In the genomic region with DNA sequence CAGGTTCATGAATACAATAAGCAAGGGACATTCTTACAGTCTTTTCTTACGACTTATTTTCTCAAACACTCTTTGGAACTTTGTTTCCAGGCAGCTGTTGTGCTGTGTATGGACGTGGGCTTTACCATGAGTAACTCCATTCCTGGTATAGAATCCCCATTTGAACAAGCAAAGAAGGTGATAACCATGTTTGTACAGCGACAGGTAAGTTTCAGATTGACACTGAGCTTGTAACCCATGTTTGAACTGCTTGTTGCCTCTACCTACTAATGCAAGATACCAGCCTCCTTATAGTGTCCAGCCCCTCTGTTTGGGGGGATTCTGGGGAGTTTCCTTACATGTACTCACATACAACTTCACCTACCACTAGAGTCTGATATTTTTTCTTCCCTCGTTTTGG, we compare ENCODE assay signal across 12 cellular contexts. TPM values are rescaled to one million over a fixed set of nuclear protein-coding genes. Genes with fewer than 3 reads are reported as not detected.
A peak's percentile ranks its signal among the peaks of the same experiment; 100 is the strongest.
DNase-seq lines count a peak whose midpoint lies in the region; ATAC-seq and TF ChIP-seq lines count a peak whose summit lies in the region.
"Had no signal": no experiment of that assay in that cellular context is flagged by ENCODE, and none has a peak within 500 bp of the region (broad histone marks: within the 10 kb centered on the region; RNA-seq: fewer than 3 reads in every experiment).

No MANE protein-coding gene starts in this region.

- peaks cover 26% of the 10 kb centered on the region for H3K4me1 ChIP-seq in cardiac muscle cell (ENCODE audit: low read depth)
- H3K4me1 ChIP-seq in right atrium auricular region, result peaks cover 0 to 54% of the 10 kb centered on the region in 2 donors
- peaks cover 37% of the 10 kb centered on the region for H3K4me1 ChIP-seq in hepatocyte (ENCODE audit: insufficient read depth)
- H3K4me1 ChIP-seq in spleen, result peaks cover 45 to 88% (median 80%) of the 10 kb centered on the region in 6 donors

- H3F3A ChIP-seq in SU-DHL-6 (ENCODE audit: insufficient read depth), result peaks cover 48% of the 10 kb centered on the region

- ATAC-seq in HG03442 (IDR thresholded peaks at IDR 0.05; ENCODE audit: unreplicated experiment), result no peak
- ATAC-seq: heart right ventricle had no signal

- H2AFZ ChIP-seq in SU-DHL-6 (ENCODE audit: low read depth, low read length, severe bottlenecking) (no peak overlapping the region), hepatocyte (no peak overlapping the region)

- H3K4me3 ChIP-seq in cardiac muscle cell (no peak overlapping the region), right atrium auricular region (no peak overlapping the region), SU-DHL-6 (ENCODE audit: insufficient read depth, low read length, poor library complexity, severe bottlenecking) (no peak overlapping the region), hepatocyte (no peak overlapping the region), spleen (no peak overlapping the region)
- H3K4me3 ChIP-seq: heart right ventricle had no signal

- no peak for DNase-seq in cardiac muscle cell (ENCODE audit: low read depth in 1 of 2, low spot score in 1 of 2)
- DNase-seq in right atrium auricular region (ENCODE audit: low spot score), result no peak
- DNase-seq in hepatocyte (ENCODE audit: low spot score), result no peak
- DNase-seq in spleen, result no peak
- DNase-seq in DMS153 (lab: John Stamatoyannopoulos, UW), result no peak
- no peak for DNase-seq in NCI-H748 (lab: John Stamatoyannopoulos, UW; ENCODE audit: unreplicated experiment)
- DNase-seq: heart right ventricle, NCI-H2029 had no signal

- H3K79me2 ChIP-seq in SU-DHL-6 (ENCODE audit: insufficient read depth, low read length), result peaks cover 88% of the 10 kb centered on the region
- peaks cover 70% of the 10 kb centered on the region for H3K79me2 ChIP-seq in hepatocyte

- intact Hi-C loops in spleen (cut with DNase I; ENCODE audit: low total_unique reads), result no loop called here

- 72% methylated on average over 4 of the region's 4 CpGs for WGBS in hepatocyte (ENCODE audit: low lambda C conversion rate, missing lambda C conversion rate)
- WGBS in spleen, 5 donors, result 58 to 80% (median 74%) methylated on average over 4 of the region's 4 CpGs

- peak overlapping the region; percentile 75 for H3K27ac ChIP-seq in cardiac muscle cell
- H3K27ac ChIP-seq in right atrium auricular region, result no peak overlapping the region
- no peak overlapping the region for H3K27ac ChIP-seq in SU-DHL-6 (ENCODE audit: low read depth, low read length)
- H3K27ac ChIP-seq in hepatocyte, result peak overlapping the region; percentile 10
- peak overlapping the region in 2 of 8 donors; percentile 22 to 93 for H3K27ac ChIP-seq in spleen
- H3K27ac ChIP-seq: C4-2B, heart right ventricle had no signal

- H3K36me3 ChIP-seq in cardiac muscle cell, result peaks cover 38% of the 10 kb centered on the region
- peaks cover 44% of the 10 kb centered on the region for H3K36me3 ChIP-seq in right atrium auricular region
- H3K36me3 ChIP-seq in SU-DHL-6 (ENCODE audit: low read length), result peaks cover 67% of the 10 kb centered on the region
- H3K36me3 ChIP-seq in hepatocyte (replicated peaks; ENCODE audit: insufficient read depth, low read depth), result no peaks in the 10 kb centered on the region
- H3K36me3 ChIP-seq in spleen, result peaks cover 0 to 69% (median 47%) of the 10 kb centered on the region in 6 donors

- H3K9me2 ChIP-seq in SU-DHL-6 (replicated peaks; ENCODE audit: insufficient read depth, low read length), result no peaks in the 10 kb centered on the region
- H3K9me2 ChIP-seq in hepatocyte (replicated peaks; ENCODE audit: insufficient read depth), result no peaks in the 10 kb centered on the region

- no peaks in the 10 kb centered on the region for H3K27me3 ChIP-seq in cardiac muscle cell
- no peaks in the 10 kb centered on the region for H3K27me3 ChIP-seq in right atrium auricular region
- H3K27me3 ChIP-seq in SU-DHL-6 (ENCODE audit: low read length), result no peaks in the 10 kb centered on the region
- H3K27me3 ChIP-seq in hepatocyte, result no peaks in the 10 kb centered on the region
- H3K27me3 ChIP-seq in spleen (replicated peaks in 1 of 7), result no peaks in the 10 kb centered on the region
- H3K27me3 ChIP-seq: heart right ventricle had no signal

- no peak for TF ChIP-seq POLR2A in spleen (IDR thresholded peaks at IDR 0.05)

- no peak overlapping the region for H3K9ac ChIP-seq in SU-DHL-6 (ENCODE audit: low read length)

- H3K9me3 ChIP-seq in cardiac muscle cell (ENCODE audit: low read depth), result no peaks in the 10 kb centered on the region
- no peaks in the 10 kb centered on the region for H3K9me3 ChIP-seq in right atrium auricular region
- H3K9me3 ChIP-seq in SU-DHL-6 (ENCODE audit: insufficient read depth, low read length), result no peaks in the 10 kb centered on the region
- H3K9me3 ChIP-seq in hepatocyte (ENCODE audit: low read depth), result no peaks in the 10 kb centered on the region
- no peaks in the 10 kb centered on the region for H3K9me3 ChIP-seq in spleen
- H3K9me3 ChIP-seq: heart right ventricle had no signal

- H4K20me1 ChIP-seq in SU-DHL-6 (ENCODE audit: low read depth, low read length) (peaks cover 49% of the 10 kb centered on the region), hepatocyte (ENCODE audit: insufficient read depth, poor library complexity, severe bottlenecking) (no peaks in the 10 kb centered on the region)

- no peak for TF ChIP-seq CTCF in cardiac muscle cell (IDR thresholded peaks at IDR 0.05; ENCODE audit: low read depth, low read length)
- TF ChIP-seq CTCF in right atrium auricular region (IDR thresholded peaks at IDR 0.05), result no peak
- no peak for TF ChIP-seq CTCF in SU-DHL-6 (IDR thresholded peaks at IDR 0.05; ENCODE audit: insufficient read depth, low read length, poor library complexity, severe bottlenecking)
- TF ChIP-seq CTCF in hepatocyte (IDR thresholded peaks at IDR 0.05; ENCODE audit: poor library complexity), result no peak
- no peak for TF ChIP-seq CTCF in spleen (IDR thresholded peaks at IDR 0.05 in 8 of 11, conservative IDR thresholded peaks at IDR 0.05 in 3 of 11)

- H3K4me2 ChIP-seq in SU-DHL-6 (ENCODE audit: low read depth, low read length, poor library complexity, severe bottlenecking), result peak overlapping the region; percentile 96
- H3K4me2 ChIP-seq in hepatocyte, result no peak overlapping the region

RNA-seq across cellular contexts. Expression of gene XRCC5, which starts 3.8 kb away (rescaled TPM):
- total RNA-seq in cardiac muscle cell, result 150 and 174 TPM in 2 replicates
- 233 and 241 TPM in 2 replicates for polyA plus RNA-seq in cardiac muscle cell
- total RNA-seq in right atrium auricular region, result 10 to 100 TPM; 89.9 to 93.7 TPM
- total RNA-seq in hepatocyte, result 191 and 208 TPM in 2 replicates
- 157 and 181 TPM in 2 replicates for polyA plus RNA-seq in hepatocyte
- total RNA-seq in spleen, result 100 to 1,000 TPM; 146 to 252 (median 211) TPM
- polyA plus RNA-seq in spleen, result 10 to 100 TPM; 63.5 to 81.8 (median 77.4) TPM

RNA-seq across cellular contexts. Expression of gene TMEM169, which starts 31.2 kb away (rescaled TPM):
- 1.2 and 1.8 TPM in 2 replicates for total RNA-seq in cardiac muscle cell
- 0.65 and 1.9 TPM in 2 replicates for polyA plus RNA-seq in cardiac muscle cell
- total RNA-seq in right atrium auricular region, result under 1 TPM; 0.26 to 0.94 TPM
- total RNA-seq in hepatocyte, result 1.1 and 1.8 TPM in 2 replicates
- 0.91 and 0.97 TPM in 2 replicates for polyA plus RNA-seq in hepatocyte
- 1 to 10 TPM in 3 of 7 donors, under 1 TPM in 4; 0.57 to 1.3 (median 0.94) TPM for total RNA-seq in spleen
- under 1 TPM; 0.19 to 0.35 (median 0.24) TPM for polyA plus RNA-seq in spleen
- polyA plus RNA-seq: endothelial cell of umbilical vein had no signal

RNA-seq across cellular contexts. Expression of gene PECR, which starts 31.3 kb away (rescaled TPM):
- 6.4 and 12.8 TPM in 2 replicates for total RNA-seq in cardiac muscle cell
- 9.9 and 11.4 TPM in 2 replicates for polyA plus RNA-seq in cardiac muscle cell
- total RNA-seq in right atrium auricular region, result 1 to 10 TPM; 2.0 to 6.0 TPM
- 24.6 and 32.4 TPM in 2 replicates for total RNA-seq in hepatocyte
- polyA plus RNA-seq in hepatocyte, result 13.8 and 17.4 TPM in 2 replicates
- total RNA-seq in spleen, result 10 to 100 TPM in 5 of 7 donors, 1 to 10 TPM in 2; 6.9 to 16.9 (median 12.9) TPM
- 1 to 10 TPM; 5.0 to 6.2 (median 5.1) TPM for polyA plus RNA-seq in spleen

Comparison
In these comparisons a context has a peak if more than half of its experiments do, and no peak if none do; other contexts are left out.
1. H3K27ac ChIP-seq: peak in cardiac muscle cell (single experiment) and hepatocyte (single experiment); none in right atrium auricular region (0 of 2) and SU-DHL-6 (single experiment).